ENCODE assay signal across 19 cellular contexts in genomic region chr3:190694335-190695001, GRCh38.
DNase-seq lines count a peak whose midpoint lies in the region; ATAC-seq and TF ChIP-seq lines count a peak whose summit lies in the region.
"Had no signal": no experiment of that assay in that cellular context is flagged by ENCODE, and none has a peak within 500 bp of the region (broad histone marks: within the 10 kb centered on the region; RNA-seq: fewer than 3 reads in every experiment).

No MANE protein-coding gene starts in this region.

- H3K4me3 Mint-ChIP-seq in activated T-helper 17 cell treated with anti-CD3 and anti-CD28 coated beads, Interleukin-2, amount 50 U/mL, for 72 hours, result no peak overlapping the region
- H3K4me3 Mint-ChIP-seq: CD8-positive, alpha-beta memory T cell; T-cell had no signal

- H3K36me3 Mint-ChIP-seq in activated T-helper 17 cell treated with anti-CD3 and anti-CD28 coated beads, Interleukin-2, amount 50 U/mL, for 72 hours (ENCODE audit: low read depth), result no peaks in the 10 kb centered on the region
- H3K36me3 Mint-ChIP-seq: CD8-positive, alpha-beta memory T cell; T-cell had no signal

- H3K4me1 Mint-ChIP-seq in activated T-helper 17 cell treated with anti-CD3 and anti-CD28 coated beads, Interleukin-2, amount 50 U/mL, for 72 hours, result no peaks in the 10 kb centered on the region
- H3K4me1 Mint-ChIP-seq: CD8-positive, alpha-beta memory T cell; T-cell had no signal

- H3K27ac ChIP-seq in A673 (ENCODE audit: low read depth, low read length, poor library complexity, severe bottlenecking), result peak overlapping the region; percentile 92
- no peak overlapping the region for H3K27ac ChIP-seq in HEK293 (ENCODE audit: extremely low read depth, low read depth, low read length)

- H3K27ac Mint-ChIP-seq in activated T-helper 17 cell treated with anti-CD3 and anti-CD28 coated beads, Interleukin-2, amount 50 U/mL, for 72 hours, result no peak overlapping the region
- H3K27ac Mint-ChIP-seq: CD8-positive, alpha-beta memory T cell; T-cell had no signal

- H3K9me3 ChIP-seq in A673 (ENCODE audit: low read depth, low read length, poor library complexity, severe bottlenecking), result no peaks in the 10 kb centered on the region
- H3K9me3 ChIP-seq in HEK293 (ENCODE audit: control insufficient read depth, insufficient read depth, low read depth, low read length), result no peaks in the 10 kb centered on the region
- H3K9me3 ChIP-seq: HAP-1 had no signal

- peaks cover 15% of the 10 kb centered on the region for H3K27me3 Mint-ChIP-seq in activated T-helper 17 cell treated with anti-CD3 and anti-CD28 coated beads, Interleukin-2, amount 50 U/mL, for 72 hours

- CTCF ChIA-PET in A673 (lab: Charles Lee) (interaction anchor here (1.0 kb wide), 1 partner anchor 733 kb away, joined by 4 read pairs; no protein-coding TSS in a partner anchor), HEK293 (lab: Yijun Ruan, JAX) (no interaction called here)

- no peaks in the 10 kb centered on the region for H3K9me3 Mint-ChIP-seq in activated T-helper 17 cell treated with anti-CD3 and anti-CD28 coated beads, Interleukin-2, amount 50 U/mL, for 72 hours
- H3K9me3 Mint-ChIP-seq: CD8-positive, alpha-beta memory T cell; T-cell had no signal

- H3K4me3 ChIP-seq in A673 (ENCODE audit: low read depth, low read length, poor library complexity, severe bottlenecking), result no peak overlapping the region
- H3K4me3 ChIP-seq in HEK293 (ENCODE audit: low read depth, low read length), result no peak overlapping the region
- H3K4me3 ChIP-seq: HAP-1 had no signal

- peak; percentile 40 for ATAC-seq in activated T-helper 17 cell treated with anti-CD3 and anti-CD28 coated beads, Interleukin-2, amount 50 U/mL, for 72 hours (replicated peaks)
- ATAC-seq in GM21447 (IDR thresholded peaks at IDR 0.05; ENCODE audit: unreplicated experiment) (no peak), GM18870 (IDR thresholded peaks at IDR 0.05; ENCODE audit: unreplicated experiment) (no peak)
- ATAC-seq: SK-N-SH treated with all-trans-retinoic acid at 6 μM for 48 hours, T-cell had no signal

- no TSS peak for BruUV-seq in A673 (replicated peaks; lab: Mats Ljungman, UMichigan)

- H3K36me3 ChIP-seq in A673 (ENCODE audit: insufficient read depth, low read length, poor library complexity, severe bottlenecking) (no peaks in the 10 kb centered on the region), HEK293 (ENCODE audit: control insufficient read depth in 2 of 2, insufficient read depth in 1 of 2, low read length in 2 of 2) (no peaks in the 10 kb centered on the region)
- H3K36me3 ChIP-seq: HAP-1 had no signal

- POLR2A ChIA-PET in A673 (lab: Charles Lee; ENCODE audit: low non-redundant PET), result interaction anchor here (0.7 kb wide), 2 partner anchors 72 to 167 kb away, joined by 3 to 5 read pairs; no protein-coding TSS in a partner anchor
- POLR2A ChIA-PET in HEK293 (lab: Yijun Ruan, JAX), result no interaction called here

- intact Hi-C loops in A673 (cut with micrococcal nuclease; ENCODE audit: unreplicated experiment), result loop anchor here (5.0 to 10.0 kb wide), 4 partner anchors 100 to 1192 kb away; partner anchors contain the start of gene TMEM207

- DNase-seq in A673 (ENCODE audit: low spot score) (peak; percentile 34), mucosa of gallbladder (ENCODE audit: low spot score) (peak; percentile 31)
- DNase-seq in activated CD4-positive, alpha-beta T cell treated with anti-CD3 and anti-CD28 coated beads, Interleukin-2, amount 50 U/mL, for 1 hour, result no peak
- DNase-seq: ACHN; C1 segment of cervical spinal cord; CD8-positive, alpha-beta memory T cell; DND-41; NCI-H1092 treated with DMSO at 0.1 percent for 48 hours; NCI-H1930; NCI-H524; NCI-H82; SHP77; T-cell had no signal

- H3K4me1 ChIP-seq in A673 (ENCODE audit: insufficient read depth, low read length, poor library complexity, severe bottlenecking), result peaks cover 59% of the 10 kb centered on the region
- H3K4me1 ChIP-seq in HEK293 (ENCODE audit: control insufficient read depth, insufficient read depth, low read length), result no peaks in the 10 kb centered on the region
- H3K4me1 ChIP-seq: HAP-1 had no signal

- TF ChIP-seq CTCF in A673 (conservative IDR thresholded peaks at IDR 0.05; ENCODE audit: low read depth, low read length) (no peak), HEK293 (tag by site-specific recombination; IDR thresholded peaks at IDR 0.05) (no peak)

- no peaks in the 10 kb centered on the region for H3K27me3 ChIP-seq in A673 (replicated peaks; ENCODE audit: insufficient read depth, low read depth, low read length, poor library complexity)

TF ChIP-seq in HEK293, 187 proteins besides CTCF, POLR2A, EP300 and RAD21:
- TF ChIP-seq ZNF785 (tag by site-specific recombination; IDR thresholded peaks at IDR 0.05), result no peak
- peak; percentile 39; the same call in 1 of the 2 replicates for TF ChIP-seq FEZF1 (tag by site-specific recombination; IDR thresholded peaks at IDR 0.05)
